Comparison of ENCODE assay signal across 8 cellular contexts in the genomic region with DNA sequence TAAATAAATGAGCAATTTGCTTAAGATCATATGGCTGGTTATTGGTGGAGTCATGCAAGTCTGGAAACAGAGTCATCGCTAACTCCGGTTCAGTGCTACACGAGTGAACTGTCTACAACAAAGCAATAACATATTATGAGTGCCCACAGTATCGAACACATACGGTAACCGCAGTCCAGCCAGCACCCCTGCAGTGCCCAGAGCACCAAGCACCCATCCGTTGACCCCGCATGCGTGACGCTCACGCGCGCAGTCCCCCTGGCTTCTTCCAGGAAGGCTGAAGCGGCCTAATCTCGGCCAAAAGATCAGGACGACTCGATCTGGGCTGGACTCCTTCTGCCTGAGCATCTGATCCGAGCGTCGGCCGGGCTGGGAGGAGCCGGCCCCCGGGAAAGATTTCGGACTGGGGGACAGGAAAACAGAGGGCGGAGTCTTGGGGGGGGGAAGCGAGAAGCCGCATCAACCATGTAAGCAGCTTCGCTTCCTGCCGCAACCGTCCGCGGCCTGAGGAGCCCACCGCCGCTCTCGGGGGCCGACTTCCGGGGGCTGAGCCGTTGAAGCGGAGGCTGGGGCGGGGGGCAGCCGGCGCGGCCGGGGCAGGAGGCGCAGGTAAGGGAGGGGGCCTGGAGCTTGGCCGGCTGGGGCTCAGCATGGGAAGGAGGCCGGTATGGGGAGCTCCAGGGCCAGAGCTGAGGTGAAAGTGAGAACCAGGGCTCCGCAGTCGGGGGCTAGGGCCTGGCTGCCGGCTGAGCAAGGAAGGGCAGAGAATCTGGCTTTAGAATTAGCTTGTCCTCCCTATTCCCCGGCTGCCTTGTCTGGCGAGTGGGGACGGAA. TPM values are rescaled to one million over a fixed set of nuclear protein-coding genes. Genes with fewer than 3 reads are reported as not detected.
DNase-seq lines count a peak whose midpoint lies in the region; ATAC-seq, FAIRE-seq and TF ChIP-seq lines count a peak whose summit lies in the region.

TSS of gene PIKFYVE (plus strand) at position 449 of the 834 bp plus-strand sequence. CDS start 5,265 bp downstream, outside the sequence.

- ATAC-seq in GM19043 (IDR thresholded peaks at IDR 0.05; ENCODE audit: low read depth, unreplicated experiment) (peak; percentile 72), HG03378 (IDR thresholded peaks at IDR 0.05; ENCODE audit: unreplicated experiment) (peak; percentile 79)

- peak; percentile 55 for FAIRE-seq in islet of Langerhans (lab: Jason Lieb, UNC)

- DNase-seq in AG10803 (ENCODE audit: low read depth) (peak; percentile 98), NCI-H460 (ENCODE audit: extremely low read depth, low read depth) (peak; percentile 96), cerebellar nuclear complex (lab: John Stamatoyannopoulos, UW) (peak; percentile 93 to 96)
- peak; percentile 76 for DNase-seq in activated CD4-positive, CD25-positive, alpha-beta regulatory T cell treated with anti-CD3 and anti-CD28 coated beads, Interleukin-2, amount 50 U/mL, for 72 hours
- peak; percentile 81 for DNase-seq in stimulated activated CD4-positive, alpha-beta T cell treated with anti-CD3 and anti-CD28 coated beads, Interleukin-12 subunit alpha, Interleukin-12 subunit beta, amount 100 ng/mL, for 4 hours

- TF ChIP-seq CTCF in AG10803 (conservative IDR thresholded peaks at IDR 0.05; ENCODE audit: low read length) = no peak

- peak within 1 kb of the TSS; percentile 90 for H3K4me3 ChIP-seq in AG10803 (ENCODE audit: low read length)

RNA-seq across cellular contexts. Expression of gene PIKFYVE, which starts in this region (rescaled TPM):
- 34.3 and 38.4 TPM in 2 replicates for total RNA-seq in NCI-H460 (2014; rRNA removed; shearing (Covaris generic))
- 13.6 and 21.9 TPM in 2 replicates for polyA plus RNA-seq in NCI-H460 (2014; cell fraction: nucleus; rRNA removed)

Comparison
In these comparisons a context has a peak if more than half of its experiments do, and no peak if none do; other contexts are left out.
1. Peak in every context shown above with its lines: DNase-seq, ATAC-seq and H3K4me3 ChIP-seq.